31 cellular contexts compared by ENCODE assay signal in the genomic region with DNA sequence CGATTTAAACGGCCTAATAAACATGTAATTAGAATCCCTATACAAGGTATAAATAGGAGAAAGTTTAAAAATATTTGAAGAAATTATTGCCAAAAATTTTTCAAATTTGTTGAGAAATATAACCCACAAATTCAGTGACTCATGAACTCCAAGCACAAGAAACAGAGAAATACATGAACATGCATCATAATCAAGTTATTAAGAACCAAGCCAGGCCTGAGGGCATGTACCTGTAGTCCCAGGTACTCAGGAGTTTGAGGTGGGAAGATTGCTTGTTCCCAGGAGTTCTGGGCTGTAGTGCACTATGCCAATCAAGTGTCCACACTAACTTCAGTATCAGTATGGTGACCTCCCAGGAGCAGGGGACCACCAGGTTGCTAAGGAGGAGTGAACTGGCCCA.
"Had no signal": no experiment of that assay in that cellular context is flagged by ENCODE, and none has a peak within 500 bp of the region (broad histone marks: within the 10 kb centered on the region; RNA-seq: fewer than 3 reads in every experiment).

No MANE protein-coding gene starts in this region.

- H3K27me3 Mint-ChIP-seq: activated CD4-positive, alpha-beta T cell treated with anti-CD3 and anti-CD28 coated beads, Interleukin-2, amount 10 ng/mL, durations not matched to agents 7 days and 5 days had no signal

- H3K27ac ChIP-seq: brain microvascular endothelial cell, cardiac muscle cell, colonic mucosa, gastrocnemius medialis, heart left ventricle had no signal

- ATAC-seq: activated T-cell treated with anti-CD3 and anti-CD28 coated beads, Interleukin-2, amount 50 U/mL, for 72 hours; esophagus mucosa; gastrocnemius medialis; heart left ventricle; WTC11 had no signal

- H3K4me1 ChIP-seq: colonic mucosa, gastrocnemius medialis, heart left ventricle had no signal

- H3K4me1 Mint-ChIP-seq: activated CD4-positive, alpha-beta memory T cell treated with anti-CD3 and anti-CD28 coated beads, Interleukin-2, amount 10 ng/mL, durations not matched to agents 7 days and 5 days; activated CD4-positive, alpha-beta T cell treated with anti-CD3 and anti-CD28 coated beads, Interleukin-2, amount 10 ng/mL, durations not matched to agents 7 days and 5 days; WTC11 had no signal

- H3K4me3 ChIP-seq: cardiac muscle cell, colonic mucosa, gastrocnemius medialis, heart left ventricle had no signal

- H3K9me3 ChIP-seq: colonic mucosa had no signal

- H3K27me3 ChIP-seq: brain microvascular endothelial cell, cardiac muscle cell, colonic mucosa, gastrocnemius medialis, heart left ventricle had no signal

- FAIRE-seq: astrocyte, endometrium, endothelial cell of umbilical vein had no signal

- H3K4me3 Mint-ChIP-seq: activated CD4-positive, alpha-beta memory T cell treated with anti-CD3 and anti-CD28 coated beads, Interleukin-2, amount 10 ng/mL, durations not matched to agents 7 days and 5 days; activated CD4-positive, alpha-beta T cell treated with anti-CD3 and anti-CD28 coated beads, Interleukin-2, amount 10 ng/mL, durations not matched to agents 7 days and 5 days; activated naive CD8-positive, alpha-beta T cell; activated T-cell treated with anti-CD3 and anti-CD28 coated beads, Interleukin-2, amount 50 U/mL, for 24 hours; activated T-cell treated with anti-CD3 and anti-CD28 coated beads, Interleukin-2, amount 50 U/mL, for 72 hours; WTC11 had no signal

- H3K36me3 ChIP-seq: brain microvascular endothelial cell, cardiac muscle cell, colonic mucosa, gastrocnemius medialis, heart left ventricle had no signal

- DNase-seq: activated CD4-positive, alpha-beta memory T cell treated with anti-CD3 and anti-CD28 coated beads, Interleukin-2, amount 10 ng/mL, durations not matched to agents 7 days and 5 days; activated CD4-positive, alpha-beta T cell treated with anti-CD3 and anti-CD28 coated beads for 1 hour; activated CD4-positive, alpha-beta T cell treated with anti-CD3 and anti-CD28 coated beads for 4 hours; activated CD4-positive, alpha-beta T cell treated with anti-CD3 and anti-CD28 coated beads, Interleukin-2, amount 10 ng/mL, durations not matched to agents 7 days and 5 days; activated CD4-positive, alpha-beta T cell treated with anti-CD3 and anti-CD28 coated beads, Interleukin-2, amount 50 U/mL, for 4 hours; activated CD8-positive, alpha-beta memory T cell treated with anti-CD3 and anti-CD28 coated beads, Interleukin-2, amount 50 U/mL, for 48 hours; activated gamma-delta T cell; activated naive CD4-positive, alpha-beta T cell; activated naive CD4-positive, alpha-beta T cell treated with anti-CD3 and anti-CD28 coated beads, Interleukin-2, amount 50 U/mL, for 16 hours; activated T-cell treated with anti-CD3 and anti-CD28 coated beads for 4 hours; activated T-cell treated with anti-CD3 and anti-CD28 coated beads, Interleukin-2, amount 50 U/mL, for 24 hours; activated T-cell treated with anti-CD3 and anti-CD28 coated beads, Interleukin-2, amount 50 U/mL, for 72 hours; amniotic stem cell; anterior cingulate cortex; brain microvascular endothelial cell; central memory CD4-positive, alpha-beta T cell; cerebellar nuclear complex; colonic mucosa; effector CD8-positive, alpha-beta T cell; foreskin fibroblast; gastrocnemius medialis; glutamatergic neuron; heart left ventricle; T-helper 2 cell had no signal

- H3K27ac Mint-ChIP-seq: activated CD4-positive, alpha-beta memory T cell treated with anti-CD3 and anti-CD28 coated beads, Interleukin-2, amount 10 ng/mL, durations not matched to agents 7 days and 5 days; activated CD4-positive, alpha-beta T cell treated with anti-CD3 and anti-CD28 coated beads, Interleukin-2, amount 10 ng/mL, durations not matched to agents 7 days and 5 days; activated naive CD8-positive, alpha-beta T cell; activated T-cell treated with anti-CD3 and anti-CD28 coated beads, Interleukin-2, amount 50 U/mL, for 24 hours; activated T-cell treated with anti-CD3 and anti-CD28 coated beads, Interleukin-2, amount 50 U/mL, for 72 hours; WTC11 had no signal
